19 cellular contexts compared by ENCODE assay signal in genomic region chr4:133096972-133097371, GRCh38. TPM values are rescaled to one million over a fixed set of nuclear protein-coding genes. Genes with fewer than 3 reads are reported as not detected.
"Had no signal": no experiment of that assay in that cellular context is flagged by ENCODE, and none has a peak within 500 bp of the region (broad histone marks: within the 10 kb centered on the region; RNA-seq: fewer than 3 reads in every experiment).

No MANE protein-coding gene starts in this region.

- H3K4me3 ChIP-seq: adrenal gland, colonic mucosa, gastroesophageal sphincter, left lung, suprapubic skin had no signal

- H3K4me1 ChIP-seq: adrenal gland, colonic mucosa, gastroesophageal sphincter, left lung, suprapubic skin had no signal

- H3K4me3 Mint-ChIP-seq: activated CD4-positive, alpha-beta T cell treated with anti-CD3 and anti-CD28 coated beads, Interleukin-2, amount 10 ng/mL, durations not matched to agents 7 days and 5 days; natural killer cell; T-helper 1 cell treated with Interleukin-12 subunit alpha and Interleukin-12 subunit beta and Interleukin-4 antibody, amounts not matched to agents 30 μg/mL and 1 μg/mL, for 36 hours; type B pancreatic cell had no signal

- H3K9me3 Mint-ChIP-seq: activated CD4-positive, alpha-beta T cell treated with anti-CD3 and anti-CD28 coated beads, Interleukin-2, amount 10 ng/mL, durations not matched to agents 7 days and 5 days; activated T-helper 2 cell treated with anti-CD3 and anti-CD28 coated beads, Interferon-gamma antibody, Interleukin-2, Interleukin-4, amounts not matched to agents 10 μg/mL and 5 μg/mL and 100 μg/mL, durations not matched to agents 14 hours and 24 hours and 36 hours; T-helper 1 cell treated with Interleukin-12 subunit alpha and Interleukin-12 subunit beta and Interleukin-4 antibody, amounts not matched to agents 30 μg/mL and 1 μg/mL, for 36 hours; type B pancreatic cell had no signal

- ATAC-seq: gastroesophageal sphincter; left lung; natural killer cell; stimulated activated naive CD8-positive, alpha-beta T cell treated with anti-CD3 and anti-CD28 coated beads, Interleukin-15, Interleukin-2, amounts not matched to agents 100 U/mL and 50 U/mL, for 24 hours had no signal

- H3K4me1 Mint-ChIP-seq: activated CD4-positive, alpha-beta T cell treated with anti-CD3 and anti-CD28 coated beads, Interleukin-2, amount 10 ng/mL, durations not matched to agents 7 days and 5 days; natural killer cell had no signal

- H3K27me3 Mint-ChIP-seq: activated CD4-positive, alpha-beta T cell treated with anti-CD3 and anti-CD28 coated beads, Interleukin-2, amount 10 ng/mL, durations not matched to agents 7 days and 5 days; type B pancreatic cell had no signal

- H3K36me3 ChIP-seq: adrenal gland, colonic mucosa, gastroesophageal sphincter, left lung, suprapubic skin had no signal

- DNase-seq: activated CD4-positive, alpha-beta T cell treated with anti-CD3 and anti-CD28 coated beads, Interleukin-2, amount 10 ng/mL, durations not matched to agents 7 days and 5 days; activated CD4-positive, CD25-positive, alpha-beta regulatory T cell; activated naive CD4-positive, alpha-beta T cell treated with anti-CD3 and anti-CD28 coated beads, Interleukin-2, amount 50 U/mL, for 16 hours; activated T-cell treated with anti-CD3 and anti-CD28 coated beads for 4 hours; adrenal gland; colonic mucosa; effector CD4-positive, alpha-beta T cell; hippocampal formation; left lung; natural killer cell; stimulated activated CD4-positive, alpha-beta T cell treated with anti-CD3 and anti-CD28 coated beads, Interleukin-4, amount 100 ng/mL, for 1 hour; stimulated activated CD8-positive, alpha-beta memory T cell treated with anti-CD3 and anti-CD28 coated beads, Interleukin-4, amount 100 ng/mL, for 48 hours; stimulated activated naive CD8-positive, alpha-beta T cell treated with anti-CD3 and anti-CD28 coated beads, Interleukin-15, Interleukin-2, amounts not matched to agents 100 U/mL and 50 U/mL, for 24 hours had no signal

- H3K27ac Mint-ChIP-seq: activated CD4-positive, alpha-beta T cell treated with anti-CD3 and anti-CD28 coated beads, Interleukin-2, amount 10 ng/mL, durations not matched to agents 7 days and 5 days; activated T-helper 2 cell treated with anti-CD3 and anti-CD28 coated beads, Interferon-gamma antibody, Interleukin-2, Interleukin-4, amounts not matched to agents 10 μg/mL and 5 μg/mL and 100 μg/mL, durations not matched to agents 14 hours and 24 hours and 36 hours; natural killer cell; T-helper 1 cell treated with Interleukin-12 subunit alpha and Interleukin-12 subunit beta and Interleukin-4 antibody, amounts not matched to agents 30 μg/mL and 1 μg/mL, for 36 hours; type B pancreatic cell had no signal

- H3K9me3 ChIP-seq: adrenal gland, colonic mucosa, gastroesophageal sphincter, left lung, suprapubic skin had no signal

- H3K27ac ChIP-seq: adrenal gland, colonic mucosa, gastroesophageal sphincter, left lung, suprapubic skin had no signal

- H3K36me3 Mint-ChIP-seq: natural killer cell, type B pancreatic cell had no signal

- H3K27me3 ChIP-seq: adrenal gland, colonic mucosa, gastroesophageal sphincter, left lung, suprapubic skin had no signal

RNA-seq across cellular contexts. Expression of gene PCDH10, which starts 52.1 kb away (rescaled TPM):
- total RNA-seq: activated CD4-positive, alpha-beta T cell treated with anti-CD3 and anti-CD28 coated beads, Interleukin-2, amount 10 ng/mL, durations not matched to agents 7 days and 5 days; activated CD8-positive, alpha-beta memory T cell treated with anti-CD3 and anti-CD28 coated beads for 36 hours; natural killer cell had no signal
